8 cellular contexts compared by ENCODE assay signal in the genomic region with DNA sequence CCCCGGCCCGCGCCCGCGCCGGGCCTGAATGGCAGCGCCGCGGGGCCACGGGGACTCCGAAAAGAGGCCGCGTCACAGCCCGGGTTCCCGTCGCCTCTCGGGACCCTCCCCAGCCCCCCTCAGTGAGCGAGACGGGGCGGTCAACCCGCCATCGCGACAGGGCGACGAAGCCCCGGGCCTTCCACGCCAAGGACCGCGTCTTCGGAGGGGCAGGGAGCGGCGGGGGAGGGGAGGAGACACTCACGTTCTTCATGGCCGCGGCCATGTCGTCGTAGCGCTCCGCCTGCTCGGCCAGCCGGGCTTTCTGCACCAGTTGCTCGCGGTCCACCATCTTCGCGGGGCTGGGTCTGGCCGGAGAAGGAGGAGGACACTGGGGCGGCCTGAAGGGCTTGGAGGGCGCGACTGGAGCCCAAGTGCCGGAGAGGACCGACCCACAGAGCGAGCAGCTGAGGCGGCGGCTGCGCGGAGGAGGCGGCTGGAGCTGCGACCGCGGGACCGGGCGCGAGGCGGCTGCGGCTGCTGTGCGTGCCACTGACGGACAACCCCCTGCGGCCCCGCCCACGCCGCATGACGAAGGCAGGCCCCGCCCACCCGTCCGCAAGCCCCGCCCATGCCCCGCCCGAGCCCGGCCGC. TPM values are rescaled to one million over a fixed set of nuclear protein-coding genes. Genes with fewer than 3 reads are reported as not detected.
A peak's percentile ranks its signal among the peaks of the same experiment; 100 is the strongest.
DNase-seq lines count a peak whose midpoint lies in the region; ATAC-seq and TF ChIP-seq lines count a peak whose summit lies in the region.

TSS of gene YWHAG (minus strand) at position 514 of the 633 bp plus-strand sequence. CDS start at position 331, 183 bp downstream.

- no peaks in the 10 kb centered on the region for H3K27me3 Mint-ChIP-seq in neural crest cell (ENCODE audit: low read depth)

- peaks cover 49% of the 10 kb centered on the region for H3K36me3 ChIP-seq in DOHH2 (ENCODE audit: control insufficient read depth, low read length)
- H3K36me3 ChIP-seq in IMR-90 (ENCODE audit: control insufficient read depth, insufficient read depth, low read length): peaks cover 10% of the 10 kb centered on the region

- peak within 1 kb of the TSS; percentile 100 for H2BK120ac ChIP-seq in IMR-90 (ENCODE audit: low read depth, low read length)

- H3K79me1 ChIP-seq in IMR-90 (ENCODE audit: low read depth in 1 of 2, low read length in 2 of 2): peaks cover 0 to 14% of the 10 kb centered on the region in 2 experiments; a peak in 2 of 4 replicates

- H4K8ac ChIP-seq in IMR-90 (ENCODE audit: low read depth in 2 of 2, low read length in 2 of 2): peak within 1 kb of the TSS; percentile 96 to 99

- WGBS in IMR-90 (ENCODE audit: extremely low coverage in 2 of 2, insufficient read length in 1 of 2), 2 experiments: 0% methylated on average over 14 of the region's 80 CpGs; no CpG with 5 or more reads in 1 of the 2 experiments

- no TSS peak for BruUV-seq in IMR-90 (replicated peaks; lab: Mats Ljungman, UMichigan)

- DNase-seq in IMR-90 (peak; percentile 85), RWPE1 (ENCODE audit: low spot score) (peak; percentile 82), activated gamma-delta T cell (lab: John Stamatoyannopoulos, UW) (peak; percentile 84), fibroblast of villous mesenchyme (ENCODE audit: low read depth) (peak; percentile 91), neural crest cell (ENCODE audit: low read depth, low spot score) (peak; percentile 83), stromal cell of bone marrow (ENCODE audit: low read depth) (peak; percentile 67)

- H3K9me2 ChIP-seq in DOHH2 (replicated peaks; ENCODE audit: control insufficient read depth, low read length): no peaks in the 10 kb centered on the region

- peaks cover 13% of the 10 kb centered on the region for H3K36me3 Mint-ChIP-seq in neural crest cell (ENCODE audit: low read depth)

- H2AK9ac ChIP-seq in IMR-90 (replicated peaks; ENCODE audit: low read depth, low read length, poor library complexity): peak within 1 kb of the TSS; percentile 100

- H3K27me3 ChIP-seq in DOHH2 (ENCODE audit: control insufficient read depth, low read length) (no peaks in the 10 kb centered on the region), IMR-90 (ENCODE audit: control insufficient read depth, insufficient read depth, low read length) (no peaks in the 10 kb centered on the region)

- H4K20me1 ChIP-seq in DOHH2 (ENCODE audit: control insufficient read depth, insufficient read depth, low read depth, low read length) (peaks cover 32% of the 10 kb centered on the region), IMR-90 (ENCODE audit: insufficient read depth, low read length) (peaks cover 52% of the 10 kb centered on the region)

- H4K91ac ChIP-seq in IMR-90 (ENCODE audit: insufficient read depth, low read depth, low read length): peak within 1 kb of the TSS; percentile 99

- intact Hi-C loops in IMR-90 (cut with micrococcal nuclease): loop anchor here (5.0 kb wide), 1 partner anchor 41 kb away; no protein-coding TSS in a partner anchor

- peak within 1 kb of the TSS; percentile 96 for H3K4me2 ChIP-seq in DOHH2 (ENCODE audit: low read length)
- H3K4me2 ChIP-seq in IMR-90 (ENCODE audit: low read depth, low read length): peak within 1 kb of the TSS; percentile 96

- TF ChIP-seq POLR2A in IMR-90 (IDR thresholded peaks at IDR 0.05; ENCODE audit: low read depth, low read length): peak; percentile 98

- peak within 1 kb of the TSS; percentile 80 for H3K4me3 ChIP-seq in DOHH2 (ENCODE audit: low read length)
- peak within 1 kb of the TSS; percentile 98 for H3K4me3 ChIP-seq in IMR-90 (ENCODE audit: insufficient read depth, low read depth, low read length)
- H3K4me3 ChIP-seq in fibroblast of villous mesenchyme (ENCODE audit: low read depth, low read length): peak within 1 kb of the TSS; percentile 94

- H3K9ac ChIP-seq in IMR-90 (ENCODE audit: low read depth, low read length): peak within 1 kb of the TSS; percentile 95

- dilution Hi-C loops in IMR-90 (cut with HindIII; ENCODE audit: low sequenced_read_pairs, unreplicated experiment): no loop called here

- H3K79me2 ChIP-seq in DOHH2 (ENCODE audit: control insufficient read depth, low read length): peaks cover 52% of the 10 kb centered on the region

- peaks cover 2% of the 10 kb centered on the region for H3K9me3 Mint-ChIP-seq in neural crest cell

- peak within 1 kb of the TSS; percentile 96 for H2BK20ac ChIP-seq in IMR-90 (ENCODE audit: low read depth, low read length)

- no peak for TF ChIP-seq RAD21 in IMR-90 (IDR thresholded peaks at IDR 0.05; ENCODE audit: low read length)

- H2BK15ac ChIP-seq in IMR-90 (ENCODE audit: low read depth, low read length): peak within 1 kb of the TSS; percentile 99; the same call in 2 of the 3 replicates

- peak within 1 kb of the TSS; percentile 99 for H3K27ac Mint-ChIP-seq in neural crest cell (ENCODE audit: unreplicated experiment)

- peak within 1 kb of the TSS; percentile 100 for H2BK5ac ChIP-seq in IMR-90 (ENCODE audit: low read depth, low read length, poor library complexity, severe bottlenecking)

- H3K9me3 ChIP-seq in DOHH2 (ENCODE audit: control insufficient read depth, insufficient read depth, low read length) (no peaks in the 10 kb centered on the region), IMR-90 (ENCODE audit: control insufficient read depth, insufficient read depth, low read length) (no peaks in the 10 kb centered on the region)

- H4K5ac ChIP-seq in IMR-90 (ENCODE audit: low read depth, low read length): peak within 1 kb of the TSS; percentile 93

- peak within 1 kb of the TSS; percentile 99 for H3K4ac ChIP-seq in IMR-90 (ENCODE audit: low read depth, low read length)

- CTCF ChIA-PET in IMR-90 (lab: Yijun Ruan, JAX) (no interaction called here), RWPE1 (lab: Yijun Ruan, JAX) (interaction anchor here (0.6 kb wide), 2 partner anchors 10 to 90 kb away, joined by 3 to 4 read pairs; no protein-coding TSS in a partner anchor)

- H3K9me1 ChIP-seq in IMR-90 (ENCODE audit: insufficient read depth, low read length): peaks cover 8% of the 10 kb centered on the region

- peak within 1 kb of the TSS; percentile 69 for H3K27ac ChIP-seq in DOHH2 (ENCODE audit: low read depth, low read length)
- peak within 1 kb of the TSS; percentile 99 for H3K27ac ChIP-seq in IMR-90 (ENCODE audit: insufficient read depth, low read length)
- peak within 1 kb of the TSS; percentile 92 for H3K27ac ChIP-seq in RWPE1

- peak within 1 kb of the TSS; percentile 98 for H3K4me3 Mint-ChIP-seq in neural crest cell

- H2AFZ ChIP-seq in IMR-90 (replicated peaks; ENCODE audit: low read length, poor library complexity): peak within 1 kb of the TSS; percentile 99

- TF ChIP-seq CTCF in DOHH2 (IDR thresholded peaks at IDR 0.05; ENCODE audit: low read depth, low read length, poor library complexity, severe bottlenecking) (no peak), IMR-90 (conservative IDR thresholded peaks at IDR 0.05; ENCODE audit: low read depth, low read length) (no peak), RWPE1 (conservative IDR thresholded peaks at IDR 0.05; ENCODE audit: low read depth) (no peak), fibroblast of villous mesenchyme (IDR thresholded peaks at IDR 0.05; ENCODE audit: insufficient read depth, low read depth, low read length) (no peak), neural crest cell (conservative IDR thresholded peaks at IDR 0.05) (no peak)

- in situ Hi-C loops in IMR-90 (cut with MboI; ENCODE audit: low sequenced_read_pairs): no loop called here

- no peaks in the 10 kb centered on the region for H3F3A ChIP-seq in DOHH2 (ENCODE audit: control insufficient read depth, insufficient read depth)

- H3K4me1 ChIP-seq in DOHH2 (ENCODE audit: control insufficient read depth, low read length) (peaks cover 37% of the 10 kb centered on the region), IMR-90 (ENCODE audit: control insufficient read depth, insufficient read depth, low read length) (peaks cover 8% of the 10 kb centered on the region)

- ATAC-seq in GM21529 (IDR thresholded peaks at IDR 0.05; ENCODE audit: unreplicated experiment) (peak; percentile 63), IMR-90 (ENCODE audit: low read depth) (peak; percentile 77)

- peak within 1 kb of the TSS; percentile 93 for H3K18ac ChIP-seq in IMR-90 (ENCODE audit: low read depth, low read length)

- H3K23ac ChIP-seq in IMR-90 (ENCODE audit: low read depth, low read length): peak within 1 kb of the TSS; percentile 99

- peak within 1 kb of the TSS; percentile 99 for H3K14ac ChIP-seq in IMR-90 (replicated peaks; ENCODE audit: low read depth, low read length)

- POLR2A ChIA-PET in IMR-90 (lab: Charles Lee; ENCODE audit: unreplicated experiment): interaction anchor here (0.7 kb wide), 1 partner anchor 66 kb away, joined by 3 read pairs; no protein-coding TSS in a partner anchor
- POLR2A ChIA-PET in RWPE1 (lab: Yijun Ruan, JAX; ENCODE audit: low non-redundant PET): interaction anchor here (1.0 kb wide), 1 partner anchor 40 kb away, joined by 4 read pairs; no protein-coding TSS in a partner anchor

- peak within 1 kb of the TSS; percentile 86 for H3K56ac ChIP-seq in IMR-90 (ENCODE audit: extremely low read depth, insufficient read depth, low read length)

- peak within 1 kb of the TSS; percentile 97 for H2AK5ac ChIP-seq in IMR-90 (ENCODE audit: low read depth, low read length)

- H3K4me1 Mint-ChIP-seq in neural crest cell: peaks cover 41% of the 10 kb centered on the region

TF ChIP-seq in IMR-90, 13 proteins besides CTCF, POLR2A, EP300 and RAD21:
- TF ChIP-seq BHLHE40 (IDR thresholded peaks at IDR 0.05; ENCODE audit: low read depth, low read length): no peak
- no peak; the same call in 1 of the 2 replicates for TF ChIP-seq SMC3 (IDR thresholded peaks at IDR 0.05; ENCODE audit: low read depth, low read length)
- TF ChIP-seq MAFK (IDR thresholded peaks at IDR 0.05; ENCODE audit: low read depth, low read length): no peak
- peak; percentile 81; the same call in 1 of the 2 replicates for TF ChIP-seq MXI1 (IDR thresholded peaks at IDR 0.05; ENCODE audit: borderline replicate concordance, low read depth, low read length)
- no peak for TF ChIP-seq NFE2L2 (IDR thresholded peaks at IDR 0.05; ENCODE audit: low read depth, low read length)
- TF ChIP-seq CHD1 (IDR thresholded peaks at IDR 0.05; ENCODE audit: low read depth, low read length): no peak
- TF ChIP-seq, protein P1, sequence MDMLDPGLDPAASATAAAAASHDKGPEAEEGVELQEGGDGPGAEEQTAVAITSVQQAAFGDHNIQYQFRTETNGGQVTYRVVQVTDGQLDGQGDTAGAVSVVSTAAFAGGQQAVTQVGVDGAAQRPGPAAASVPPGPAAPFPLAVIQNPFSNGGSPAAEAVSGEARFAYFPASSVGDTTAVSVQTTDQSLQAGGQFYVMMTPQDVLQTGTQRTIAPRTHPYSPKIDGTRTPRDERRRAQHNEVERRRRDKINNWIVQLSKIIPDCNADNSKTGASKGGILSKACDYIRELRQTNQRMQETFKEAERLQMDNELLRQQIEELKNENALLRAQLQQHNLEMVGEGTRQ (IDR thresholded peaks at IDR 0.05; ENCODE audit: low read depth, low read length): 0 out of 2 replicates have a peak, but pooled peaks have one; percentile 1

RNA-seq across cellular contexts. Expression of gene YWHAG, which starts in this region (rescaled TPM):
- total RNA-seq in IMR-90 (2012; rRNA removed) (40.1 and 58.6 TPM in 2 replicates), fibroblast of villous mesenchyme (125 and 141 TPM in 2 replicates), neural crest cell (200 and 209 TPM in 2 replicates)
- 56.9 and 64.9 TPM in 2 replicates for polyA plus RNA-seq in IMR-90 (2012; rRNA removed)
- 26.6 and 33.4 TPM in 2 replicates for polyA plus RNA-seq in IMR-90 (2012; cell fraction: cytosol; rRNA removed)
- polyA plus RNA-seq in IMR-90 (2012; cell fraction: nucleus; rRNA removed; ENCODE audit: low replicate concordance): 15.8 and 33.2 TPM in 2 replicates

Comparison
In these comparisons a context has a peak if more than half of its experiments do, and no peak if none do; other contexts are left out.
1. Peak in every context shown above with its lines: DNase-seq, ATAC-seq, H3K4me3 ChIP-seq and H3K27ac ChIP-seq.